In genomic region chr19:15433519-15434069, GRCh38 we compare ENCODE assay signal across 8 cellular contexts. TPM values are rescaled to one million over a fixed set of nuclear protein-coding genes. Genes with fewer than 3 reads are reported as not detected.
DNase-seq lines count a peak whose midpoint lies in the region; ATAC-seq and TF ChIP-seq lines count a peak whose summit lies in the region.

No MANE protein-coding gene starts in this region.

- H3K9me3 Mint-ChIP-seq in Calu3 (ENCODE audit: low read depth, unreplicated experiment), result no peaks in the 10 kb centered on the region

- BruUV-seq in Calu3 (replicated peaks; lab: Mats Ljungman, UMichigan) (no TSS peak), PC-3 (replicated peaks; lab: Mats Ljungman, UMichigan) (no TSS peak)

- H3K4me3 Mint-ChIP-seq in Calu3 (ENCODE audit: low read depth, unreplicated experiment), result peak overlapping the region; percentile 84

- no peak overlapping the region for H3K9ac ChIP-seq in PC-3 (ENCODE audit: low read length)
- no peak overlapping the region for H3K9ac ChIP-seq in parathyroid adenoma

- POLR2A ChIA-PET in PC-3 (lab: Charles Lee; ENCODE audit: unreplicated experiment), result interaction anchor here (0.5 kb wide), 1 partner anchor 1771 kb away, joined by 3 read pairs; no protein-coding TSS in a partner anchor

- no peaks in the 10 kb centered on the region for H3F3A ChIP-seq in PC-3 (ENCODE audit: low read length, unreplicated experiment)

- CTCF ChIA-PET in Calu3 (lab: Charles Lee), result interaction anchor here (0.7 to 1.6 kb wide), 3 partner anchors 14 to 122 kb away, joined by 3 to 8 read pairs (median 4); partner anchors contain the start of gene AKAP8L
- CTCF ChIA-PET in PC-3 (lab: Charles Lee), result no interaction called here

- H4K20me1 ChIP-seq in PC-3 (ENCODE audit: low read length), result peaks cover 15% of the 10 kb centered on the region; the same call in 1 of the 2 replicates

- H3K4me1 Mint-ChIP-seq in Calu3 (ENCODE audit: low read depth, unreplicated experiment), result peaks cover 18% of the 10 kb centered on the region

- peaks cover 21% of the 10 kb centered on the region for H3K4me1 ChIP-seq in PC-3 (ENCODE audit: insufficient read depth, low read length)
- peaks cover 9% of the 10 kb centered on the region for H3K4me1 ChIP-seq in parathyroid adenoma

- no peak for TF ChIP-seq CTCF in Calu3 (IDR thresholded peaks at IDR 0.05; ENCODE audit: unreplicated experiment)
- no peak for TF ChIP-seq CTCF in PC-3 (conservative IDR thresholded peaks at IDR 0.05; ENCODE audit: low read depth, low read length)
- no peak for TF ChIP-seq CTCF in epithelial cell of esophagus (IDR thresholded peaks at IDR 0.05; ENCODE audit: insufficient read depth, low read depth, low read length, missing control alignments)
- no peak for TF ChIP-seq CTCF in parathyroid adenoma (IDR thresholded peaks at IDR 0.05)

- ATAC-seq in PC-3 (no peak), GM18870 (IDR thresholded peaks at IDR 0.05; ENCODE audit: unreplicated experiment) (no peak)

- H3K36me3 Mint-ChIP-seq in Calu3 (ENCODE audit: insufficient read depth, unreplicated experiment), result peaks cover 22% of the 10 kb centered on the region

- H3K27me3 Mint-ChIP-seq in Calu3 (ENCODE audit: unreplicated experiment), result no peaks in the 10 kb centered on the region

- intact Hi-C loops in Calu3 (cut with micrococcal nuclease; ENCODE audit: unreplicated experiment) (no loop called here), PC-3 (cut with micrococcal nuclease) (loop anchor here (2.0 kb wide), 1 partner anchor 15 kb away; the partner anchor contains the start of gene WIZ)

- peak overlapping the region; percentile 58 for H3K27ac Mint-ChIP-seq in Calu3 (ENCODE audit: unreplicated experiment)

- H3K4me2 ChIP-seq in PC-3 (ENCODE audit: low read length) (peak overlapping the region; percentile 99), parathyroid adenoma (ENCODE audit: low read length) (peak overlapping the region; percentile 86)

- H3K79me2 ChIP-seq in PC-3 (ENCODE audit: low read length) (peaks cover 36% of the 10 kb centered on the region), parathyroid adenoma (peaks cover 15% of the 10 kb centered on the region)

- H3K9me2 ChIP-seq in PC-3 (replicated peaks; ENCODE audit: low read length), result no peaks in the 10 kb centered on the region

- H3K4me3 ChIP-seq in PC-3 (ENCODE audit: low read length) (peak overlapping the region; percentile 71), epithelial cell of esophagus (ENCODE audit: low read length) (peak overlapping the region; percentile 74), parathyroid adenoma (ENCODE audit: low read depth, low read length) (peak overlapping the region; percentile 74)

- H3K27ac ChIP-seq in PC-3 (ENCODE audit: low read length) (no peak overlapping the region), parathyroid adenoma (peak overlapping the region; percentile 22)

- H2AFZ ChIP-seq in PC-3 (ENCODE audit: low read length), result peak overlapping the region; percentile 99
- H2AFZ ChIP-seq in parathyroid adenoma, result peak overlapping the region; percentile 52

- peaks cover 11% of the 10 kb centered on the region; the same call in 1 of the 2 replicates for H3K36me3 ChIP-seq in PC-3 (ENCODE audit: low read depth, low read length)
- H3K36me3 ChIP-seq in parathyroid adenoma (ENCODE audit: control insufficient read depth, insufficient read depth, low read length), result no peaks in the 10 kb centered on the region

- H3K27me3 ChIP-seq in PC-3 (ENCODE audit: low read length) (no peaks in the 10 kb centered on the region), parathyroid adenoma (ENCODE audit: control insufficient read depth, insufficient read depth, low read length) (no peaks in the 10 kb centered on the region)

- H3K9me3 ChIP-seq in PC-3 (ENCODE audit: low read length), result no peaks in the 10 kb centered on the region
- no peaks in the 10 kb centered on the region for H3K9me3 ChIP-seq in parathyroid adenoma (ENCODE audit: control insufficient read depth, low read length)

- DNase-seq in Calu3, result no peak
- DNase-seq in PC-3, result no peak
- DNase-seq in epithelial cell of esophagus (ENCODE audit: low read depth), result no peak
- DNase-seq in activated gamma-delta T cell treated with Interleukin-2 at 50 U/mL for 16 hours, result no peak
- no peak for DNase-seq in cerebellum (ENCODE audit: low spot score)
- DNase-seq in NOMO-1 treated with dmso at 0.1 percent for 144 hours (lab: John Stamatoyannopoulos, UW; ENCODE audit: unreplicated experiment), result no peak

RNA-seq across cellular contexts. Expression of gene AKAP8L, which starts 14.8 kb away (rescaled TPM):
- total RNA-seq in Calu3 (2022) (94.0 and 96.8 TPM in 2 replicates), PC-3 (2014; rRNA removed) (97.9 and 137 TPM in 2 replicates), cerebellum (98.3 TPM)

RNA-seq across cellular contexts. Expression of gene WIZ, which starts 16.2 kb away (rescaled TPM):
- 31.9 and 34.0 TPM in 2 replicates for total RNA-seq in Calu3 (2022)
- total RNA-seq in PC-3 (2014; rRNA removed), result 30.9 and 35.1 TPM in 2 replicates
- 13.9 TPM for total RNA-seq in cerebellum

RNA-seq across cellular contexts. Expression of gene RASAL3, which starts 30.8 kb away (rescaled TPM):
- total RNA-seq in Calu3 (2022), result not detected in 2 replicates
- not detected in 2 replicates for total RNA-seq in PC-3 (2014; rRNA removed)
- 0.64 TPM for total RNA-seq in cerebellum

RNA-seq across cellular contexts. Expression of gene PGLYRP2, which starts 45.7 kb away (rescaled TPM):
- total RNA-seq in Calu3 (2022), result not detected in 2 replicates
- not detected in 2 replicates for total RNA-seq in PC-3 (2014; rRNA removed)
- not detected for total RNA-seq in cerebellum

RNA-seq across cellular contexts. Expression of gene AKAP8, which starts 54.0 kb away (rescaled TPM):
- total RNA-seq in Calu3 (2022) (35.8 and 38.0 TPM in 2 replicates), PC-3 (2014; rRNA removed) (36.3 and 48.0 TPM in 2 replicates), cerebellum (14.0 TPM)
